ENCODE assay signal across 8 cellular contexts in the genomic region with DNA sequence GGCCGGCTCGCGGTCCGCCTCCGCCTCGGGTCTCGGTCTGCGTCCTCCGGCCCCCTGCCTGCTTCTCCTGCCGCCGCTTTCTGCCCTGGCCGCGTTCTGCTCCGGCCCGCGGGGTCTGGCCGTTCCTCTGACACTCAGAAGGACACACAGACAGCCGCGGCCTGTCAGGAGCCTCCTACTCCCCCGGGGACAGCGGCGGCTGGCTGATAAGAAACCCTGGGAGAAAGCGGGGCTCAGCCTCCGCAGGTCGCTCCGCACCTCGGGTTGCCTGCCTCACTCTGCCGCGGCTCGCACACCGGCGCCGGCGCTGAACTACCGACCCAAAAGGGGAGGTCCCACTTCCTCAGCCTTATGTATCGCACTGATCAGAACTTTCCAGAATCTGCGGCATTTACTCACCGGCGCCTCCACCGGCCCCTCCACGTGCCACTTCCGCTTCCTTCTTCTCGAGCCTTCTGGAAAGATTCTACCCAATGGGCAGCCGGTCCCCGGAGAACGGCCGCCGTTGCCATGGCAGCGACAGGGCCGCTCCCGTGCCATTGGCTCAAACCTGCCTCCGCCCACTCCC. TPM values are rescaled to one million over a fixed set of nuclear protein-coding genes. Genes with fewer than 3 reads are reported as not detected.
DNase-seq lines count a peak whose midpoint lies in the region; ATAC-seq and TF ChIP-seq lines count a peak whose summit lies in the region.

TSS of gene HSPH1 (minus strand) at position 322 of the 568 bp plus-strand sequence. CDS start 322 bp downstream, outside the sequence.

- H3K27me3 Mint-ChIP-seq in T-cell = no peaks in the 10 kb centered on the region

- H3K27ac ChIP-seq in right cardiac atrium (ENCODE audit: low read length) (peak within 1 kb of the TSS; percentile 74), uterus (peak within 1 kb of the TSS; percentile 84 to 100)

- H3K27ac Mint-ChIP-seq in T-cell = peak within 1 kb of the TSS; percentile 96 to 99

- peak; percentile 96 for DNase-seq in GM13976 (ENCODE audit: low spot score)
- DNase-seq in NCI-H1436 treated with DMSO at 0.1 percent for 48 hours (lab: John Stamatoyannopoulos, UW) = peak; percentile 71
- DNase-seq in T-cell = peak in 32 of 34 experiments; percentile 97 to 99 (median 98)
- DNase-seq in anterior cingulate cortex (lab: John Stamatoyannopoulos, UW) = peak; percentile 87 to 100 (median 98)
- peak; percentile 99 to 100 (median 100) for DNase-seq in right cardiac atrium
- peak; percentile 92 for DNase-seq in pulmonary artery endothelial cell (ENCODE audit: low read depth, low spot score)
- DNase-seq in uterus = peak; percentile 97 to 98

- in situ Hi-C loops in GM13976 (cut with MboI; ENCODE audit: low sequenced_read_pairs, unreplicated experiment) = no loop called here

- H3K4me1 Mint-ChIP-seq in T-cell = peaks cover 43 to 45% (median 44%) of the 10 kb centered on the region in 3 donors

- CTCF ChIA-PET in T-cell (lab: Charles Lee) = no interaction called here

- under 1% methylated on average over 52 of the region's 52 CpGs for WGBS in right cardiac atrium

- H3K27me3 ChIP-seq in right cardiac atrium (ENCODE audit: control insufficient read depth, insufficient read depth) (no peaks in the 10 kb centered on the region), uterus (no peaks in the 10 kb centered on the region)

- peaks cover 14% of the 10 kb centered on the region for H3K36me3 Mint-ChIP-seq in T-cell

- peak within 1 kb of the TSS; percentile 76 for H3K4me3 ChIP-seq in right cardiac atrium (ENCODE audit: low read length)
- peak within 1 kb of the TSS; percentile 68 to 96 for H3K4me3 ChIP-seq in uterus

- TF ChIP-seq CTCF in GM13976 (IDR thresholded peaks at IDR 0.05; ENCODE audit: borderline replicate concordance, control extremely low read depth, extremely low read depth, insufficient read depth, missing control alignments) (no peak), uterus (IDR thresholded peaks at IDR 0.05) (peak in 3 of 4 experiments; percentile 21 to 37 (median 24))

- intact Hi-C loops in right cardiac atrium (cut with DNase I) (no loop called here), uterus (cut with DNase I; ENCODE audit: low total_unique reads) (no loop called here)

- H3K9me3 ChIP-seq in right cardiac atrium (ENCODE audit: control insufficient read depth, low read length) (no peaks in the 10 kb centered on the region), uterus (no peaks in the 10 kb centered on the region)

- POLR2A ChIA-PET in T-cell (lab: Charles Lee) = interaction anchor here in 1 of 2 donors (1.5 kb wide), 1 partner anchor 38 kb away, joined by 6 read pairs; the partner anchor contains the start of gene B3GLCT

- H3K36me3 ChIP-seq in uterus = no peaks in the 10 kb centered on the region

- peak; percentile 88 for ATAC-seq in HG02840 (IDR thresholded peaks at IDR 0.05; ENCODE audit: low FRiP score, unreplicated experiment)
- ATAC-seq in T-cell (replicated peaks in 1 of 4) = peak; percentile 77 to 87 (median 84)
- peak; percentile 98 for ATAC-seq in right cardiac atrium

- H3K4me3 Mint-ChIP-seq in T-cell = peak within 1 kb of the TSS; percentile 95 to 97 (median 97)

- no peaks in the 10 kb centered on the region for H3K9me3 Mint-ChIP-seq in T-cell

- peak; percentile 65 to 94 for TF ChIP-seq POLR2A in uterus (IDR thresholded peaks at IDR 0.05)

- H3K4me1 ChIP-seq in right cardiac atrium (ENCODE audit: control insufficient read depth, insufficient read depth, low read length) (no peaks in the 10 kb centered on the region), uterus (peaks cover 4 to 8% of the 10 kb centered on the region in 2 donors)

RNA-seq across cellular contexts. Expression of gene HSPH1, which starts in this region (rescaled TPM):
- total RNA-seq in T-cell (100 to 1,000 TPM in 2 of 5 donors, 10 to 100 TPM in 3; 54.5 to 141 (median 72.8) TPM), right cardiac atrium (100 to 1,000 TPM in 1 of 4 donors, 10 to 100 TPM in 3; 44.5 to 108 (median 71.6) TPM), pulmonary artery endothelial cell (31.4 and 175 TPM in 2 replicates), uterus (10 to 100 TPM; 11.3 to 74.7 (median 46.2) TPM)
- 42.1 TPM for polyA plus RNA-seq in right cardiac atrium

Comparison
In these comparisons a context has a peak if more than half of its experiments do, and no peak if none do; other contexts are left out.
1. Peak in every context shown above with its lines: DNase-seq, ATAC-seq, H3K4me3 ChIP-seq and H3K27ac ChIP-seq.